In genomic region chr20:63706027-63706695, GRCh38 we compare ENCODE assay signal across 1 cellular context.
TF ChIP-seq lines count a peak whose summit lies in the region.

No MANE protein-coding gene starts in this region.

TF ChIP-seq in GM23338, 12 proteins besides CTCF, POLR2A, EP300 and RAD21 (continued from another document):
- TF ChIP-seq, protein P1, sequence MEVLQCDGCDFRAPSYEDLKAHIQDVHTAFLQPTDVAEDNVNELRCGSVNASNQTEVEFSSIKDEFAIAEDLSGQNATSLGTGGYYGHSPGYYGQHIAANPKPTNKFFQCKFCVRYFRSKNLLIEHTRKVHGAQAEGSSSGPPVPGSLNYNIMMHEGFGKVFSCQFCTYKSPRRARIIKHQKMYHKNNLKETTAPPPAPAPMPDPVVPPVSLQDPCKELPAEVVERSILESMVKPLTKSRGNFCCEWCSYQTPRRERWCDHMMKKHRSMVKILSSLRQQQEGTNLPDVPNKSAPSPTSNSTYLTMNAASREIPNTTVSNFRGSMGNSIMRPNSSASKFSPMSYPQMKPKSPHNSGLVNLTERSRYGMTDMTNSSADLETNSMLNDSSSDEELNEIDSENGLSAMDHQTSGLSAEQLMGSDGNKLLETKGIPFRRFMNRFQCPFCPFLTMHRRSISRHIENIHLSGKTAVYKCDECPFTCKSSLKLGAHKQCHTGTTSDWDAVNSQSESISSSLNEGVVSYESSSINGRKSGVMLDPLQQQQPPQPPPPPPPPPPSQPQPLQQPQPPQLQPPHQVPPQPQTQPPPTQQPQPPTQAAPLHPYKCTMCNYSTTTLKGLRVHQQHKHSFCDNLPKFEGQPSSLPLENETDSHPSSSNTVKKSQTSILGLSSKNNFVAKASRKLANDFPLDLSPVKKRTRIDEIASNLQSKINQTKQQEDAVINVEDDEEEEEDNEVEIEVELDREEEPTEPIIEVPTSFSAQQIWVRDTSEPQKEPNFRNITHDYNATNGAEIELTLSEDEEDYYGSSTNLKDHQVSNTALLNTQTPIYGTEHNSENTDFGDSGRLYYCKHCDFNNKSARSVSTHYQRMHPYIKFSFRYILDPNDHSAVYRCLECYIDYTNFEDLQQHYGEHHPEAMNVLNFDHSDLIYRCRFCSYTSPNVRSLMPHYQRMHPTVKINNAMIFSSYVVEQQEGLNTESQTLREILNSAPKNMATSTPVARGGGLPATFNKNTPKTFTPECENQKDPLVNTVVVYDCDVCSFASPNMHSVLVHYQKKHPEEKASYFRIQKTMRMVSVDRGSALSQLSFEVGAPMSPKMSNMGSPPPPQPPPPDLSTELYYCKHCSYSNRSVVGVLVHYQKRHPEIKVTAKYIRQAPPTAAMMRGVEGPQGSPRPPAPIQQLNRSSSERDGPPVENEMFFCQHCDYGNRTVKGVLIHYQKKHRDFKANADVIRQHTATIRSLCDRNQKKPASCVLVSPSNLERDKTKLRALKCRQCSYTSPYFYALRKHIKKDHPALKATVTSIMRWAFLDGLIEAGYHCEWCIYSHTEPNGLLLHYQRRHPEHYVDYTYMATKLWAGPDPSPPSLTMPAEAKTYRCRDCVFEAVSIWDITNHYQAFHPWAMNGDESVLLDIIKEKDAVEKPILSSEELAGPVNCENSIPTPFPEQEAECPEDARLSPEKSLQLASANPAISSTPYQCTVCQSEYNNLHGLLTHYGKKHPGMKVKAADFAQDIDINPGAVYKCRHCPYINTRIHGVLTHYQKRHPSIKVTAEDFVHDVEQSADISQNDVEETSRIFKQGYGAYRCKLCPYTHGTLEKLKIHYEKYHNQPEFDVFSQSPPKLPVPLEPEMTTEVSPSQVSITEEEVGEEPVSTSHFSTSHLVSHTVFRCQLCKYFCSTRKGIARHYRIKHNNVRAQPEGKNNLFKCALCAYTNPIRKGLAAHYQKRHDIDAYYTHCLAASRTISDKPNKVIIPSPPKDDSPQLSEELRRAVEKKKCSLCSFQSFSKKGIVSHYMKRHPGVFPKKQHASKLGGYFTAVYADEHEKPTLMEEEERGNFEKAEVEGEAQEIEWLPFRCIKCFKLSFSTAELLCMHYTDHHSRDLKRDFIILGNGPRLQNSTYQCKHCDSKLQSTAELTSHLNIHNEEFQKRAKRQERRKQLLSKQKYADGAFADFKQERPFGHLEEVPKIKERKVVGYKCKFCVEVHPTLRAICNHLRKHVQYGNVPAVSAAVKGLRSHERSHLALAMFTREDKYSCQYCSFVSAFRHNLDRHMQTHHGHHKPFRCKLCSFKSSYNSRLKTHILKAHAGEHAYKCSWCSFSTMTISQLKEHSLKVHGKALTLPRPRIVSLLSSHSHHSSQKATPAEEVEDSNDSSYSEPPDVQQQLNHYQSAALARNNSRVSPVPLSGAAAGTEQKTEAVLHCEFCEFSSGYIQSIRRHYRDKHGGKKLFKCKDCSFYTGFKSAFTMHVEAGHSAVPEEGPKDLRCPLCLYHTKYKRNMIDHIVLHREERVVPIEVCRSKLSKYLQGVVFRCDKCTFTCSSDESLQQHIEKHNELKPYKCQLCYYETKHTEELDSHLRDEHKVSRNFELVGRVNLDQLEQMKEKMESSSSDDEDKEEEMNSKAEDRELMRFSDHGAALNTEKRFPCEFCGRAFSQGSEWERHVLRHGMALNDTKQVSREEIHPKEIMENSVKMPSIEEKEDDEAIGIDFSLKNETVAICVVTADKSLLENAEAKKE (CRISPR knock-in tag; IDR thresholded peaks at IDR 0.05) = no peak
- no peak for TF ChIP-seq ZNF331 (CRISPR knock-in tag; IDR thresholded peaks at IDR 0.05; ENCODE audit: low read depth)
- no peak for TF ChIP-seq STAT1 (IDR thresholded peaks at IDR 0.05; ENCODE audit: unreplicated experiment)
- TF ChIP-seq NANOG (IDR thresholded peaks at IDR 0.05; ENCODE audit: borderline replicate concordance) = no peak
- no peak for TF ChIP-seq EZH2phosphoT487 (IDR thresholded peaks at IDR 0.05; ENCODE audit: unreplicated experiment)
- no peak for TF ChIP-seq CREB1 (CRISPR knock-in tag; IDR thresholded peaks at IDR 0.05; ENCODE audit: low read depth)
- TF ChIP-seq ZNF114 (CRISPR knock-in tag; IDR thresholded peaks at IDR 0.05) = no peak
- TF ChIP-seq, protein P2, sequence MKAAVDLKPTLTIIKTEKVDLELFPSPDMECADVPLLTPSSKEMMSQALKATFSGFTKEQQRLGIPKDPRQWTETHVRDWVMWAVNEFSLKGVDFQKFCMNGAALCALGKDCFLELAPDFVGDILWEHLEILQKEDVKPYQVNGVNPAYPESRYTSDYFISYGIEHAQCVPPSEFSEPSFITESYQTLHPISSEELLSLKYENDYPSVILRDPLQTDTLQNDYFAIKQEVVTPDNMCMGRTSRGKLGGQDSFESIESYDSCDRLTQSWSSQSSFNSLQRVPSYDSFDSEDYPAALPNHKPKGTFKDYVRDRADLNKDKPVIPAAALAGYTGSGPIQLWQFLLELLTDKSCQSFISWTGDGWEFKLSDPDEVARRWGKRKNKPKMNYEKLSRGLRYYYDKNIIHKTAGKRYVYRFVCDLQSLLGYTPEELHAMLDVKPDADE (IDR thresholded peaks at IDR 0.05) = no peak
- TF ChIP-seq POLR2AphosphoS5 (IDR thresholded peaks at IDR 0.05; ENCODE audit: low read depth) = no peak
- TF ChIP-seq REST (IDR thresholded peaks at IDR 0.05; ENCODE audit: unreplicated experiment) = no peak
- no peak for TF ChIP-seq JUNB (IDR thresholded peaks at IDR 0.05; ENCODE audit: unreplicated experiment)
